1 cellular context compared by ENCODE assay signal in the genomic region with DNA sequence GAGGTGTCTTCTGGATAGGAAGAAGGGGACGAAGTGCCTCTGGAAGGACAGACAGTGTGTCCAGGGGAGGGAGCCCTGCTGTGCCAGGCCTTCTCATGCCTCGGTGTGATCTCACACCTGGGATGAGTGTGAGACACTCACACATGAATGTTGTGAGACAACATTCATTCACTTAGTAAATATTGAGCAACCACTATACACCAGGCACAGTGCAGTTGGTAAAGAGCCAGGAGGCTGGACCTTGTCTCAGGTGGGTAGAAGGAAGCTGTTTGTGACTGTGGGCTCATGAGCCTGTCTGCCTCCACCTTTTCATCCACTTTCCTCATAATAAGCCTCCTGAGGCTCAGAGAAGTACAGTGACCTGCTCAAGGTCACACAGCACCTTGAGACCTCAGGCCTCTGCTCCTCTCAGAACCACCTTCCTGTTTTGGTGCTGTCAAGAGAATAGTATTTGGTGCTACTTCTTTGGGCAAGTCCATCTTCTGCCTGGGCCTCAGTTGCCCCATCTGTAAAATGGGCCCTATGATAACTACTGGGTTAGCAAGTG.
TF ChIP-seq lines count a peak whose summit lies in the region.

No MANE protein-coding gene starts in this region.

TF ChIP-seq in HepG2, 621 proteins besides CTCF, POLR2A, EP300 and RAD21 (continued from another document and continues in another):
- TF ChIP-seq, protein P1, sequence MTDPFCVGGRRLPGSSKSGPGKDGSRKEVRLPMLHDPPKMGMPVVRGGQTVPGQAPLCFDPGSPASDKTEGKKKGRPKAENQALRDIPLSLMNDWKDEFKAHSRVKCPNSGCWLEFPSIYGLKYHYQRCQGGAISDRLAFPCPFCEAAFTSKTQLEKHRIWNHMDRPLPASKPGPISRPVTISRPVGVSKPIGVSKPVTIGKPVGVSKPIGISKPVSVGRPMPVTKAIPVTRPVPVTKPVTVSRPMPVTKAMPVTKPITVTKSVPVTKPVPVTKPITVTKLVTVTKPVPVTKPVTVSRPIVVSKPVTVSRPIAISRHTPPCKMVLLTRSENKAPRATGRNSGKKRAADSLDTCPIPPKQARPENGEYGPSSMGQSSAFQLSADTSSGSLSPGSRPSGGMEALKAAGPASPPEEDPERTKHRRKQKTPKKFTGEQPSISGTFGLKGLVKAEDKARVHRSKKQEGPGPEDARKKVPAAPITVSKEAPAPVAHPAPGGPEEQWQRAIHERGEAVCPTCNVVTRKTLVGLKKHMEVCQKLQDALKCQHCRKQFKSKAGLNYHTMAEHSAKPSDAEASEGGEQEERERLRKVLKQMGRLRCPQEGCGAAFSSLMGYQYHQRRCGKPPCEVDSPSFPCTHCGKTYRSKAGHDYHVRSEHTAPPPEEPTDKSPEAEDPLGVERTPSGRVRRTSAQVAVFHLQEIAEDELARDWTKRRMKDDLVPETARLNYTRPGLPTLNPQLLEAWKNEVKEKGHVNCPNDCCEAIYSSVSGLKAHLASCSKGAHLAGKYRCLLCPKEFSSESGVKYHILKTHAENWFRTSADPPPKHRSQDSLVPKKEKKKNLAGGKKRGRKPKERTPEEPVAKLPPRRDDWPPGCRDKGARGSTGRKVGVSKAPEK (CRISPR knock-in tag; IDR thresholded peaks at IDR 0.05; ENCODE audit: borderline replicate concordance), result no peak
- TF ChIP-seq SPEN (CRISPR knock-in tag; IDR thresholded peaks at IDR 0.05; ENCODE audit: low read depth), result peak; percentile 51; the same call in 1 of the 2 replicates
- no peak for TF ChIP-seq SIN3B (IDR thresholded peaks at IDR 0.05; ENCODE audit: low read length)
- TF ChIP-seq ZNF816 (CRISPR knock-in tag; IDR thresholded peaks at IDR 0.05; ENCODE audit: borderline replicate concordance), result no peak
- no peak for TF ChIP-seq TCF7 (IDR thresholded peaks at IDR 0.05; ENCODE audit: low read depth)
- no peak for TF ChIP-seq ZNF224 (CRISPR knock-in tag; IDR thresholded peaks at IDR 0.05)
- no peak for TF ChIP-seq ATF1 (CRISPR knock-in tag; IDR thresholded peaks at IDR 0.05)
- TF ChIP-seq SMAD3 (CRISPR knock-in tag; IDR thresholded peaks at IDR 0.05), result peak; percentile 59; the same call in 1 of the 2 replicates
- TF ChIP-seq, protein P2, sequence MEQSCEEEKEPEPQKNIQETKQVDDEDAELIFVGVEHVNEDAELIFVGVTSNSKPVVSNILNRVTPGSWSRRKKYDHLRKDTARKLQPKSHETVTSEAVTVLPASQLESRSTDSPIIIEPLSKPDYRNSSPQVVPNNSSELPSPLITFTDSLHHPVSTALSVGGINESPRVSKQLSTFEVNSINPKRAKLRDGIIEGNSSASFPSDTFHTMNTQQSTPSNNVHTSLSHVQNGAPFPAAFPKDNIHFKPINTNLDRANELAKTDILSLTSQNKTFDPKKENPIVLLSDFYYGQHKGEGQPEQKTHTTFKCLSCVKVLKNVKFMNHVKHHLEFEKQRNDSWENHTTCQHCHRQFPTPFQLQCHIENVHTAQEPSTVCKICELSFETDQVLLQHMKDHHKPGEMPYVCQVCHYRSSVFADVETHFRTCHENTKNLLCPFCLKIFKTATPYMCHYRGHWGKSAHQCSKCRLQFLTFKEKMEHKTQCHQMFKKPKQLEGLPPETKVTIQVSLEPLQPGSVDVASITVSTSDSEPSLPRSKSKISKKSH (CRISPR knock-in tag; IDR thresholded peaks at IDR 0.05; ENCODE audit: borderline replicate concordance), result no peak
- no peak for TF ChIP-seq ZNF451 (CRISPR knock-in tag; IDR thresholded peaks at IDR 0.05)
- TF ChIP-seq MED1 (CRISPR knock-in tag; IDR thresholded peaks at IDR 0.05), result peak; percentile 39; the same call in 1 of the 2 replicates
- peak; percentile 69; the same call in 1 of the 2 replicates for TF ChIP-seq SOX5 (CRISPR knock-in tag; IDR thresholded peaks at IDR 0.05; ENCODE audit: borderline replicate concordance)
- TF ChIP-seq PHF20 (CRISPR knock-in tag; IDR thresholded peaks at IDR 0.05), result no peak
- TF ChIP-seq ZBTB42 (CRISPR knock-in tag; IDR thresholded peaks at IDR 0.05), result no peak
- TF ChIP-seq NBN (conservative IDR thresholded peaks at IDR 0.05), result no peak
- no peak for TF ChIP-seq ZMAT3 (CRISPR knock-in tag; conservative IDR thresholded peaks at IDR 0.05)
- TF ChIP-seq SRSF9 (IDR thresholded peaks at IDR 0.05; ENCODE audit: borderline replicate concordance, insufficient read depth, low read depth, low read length, poor library complexity, severe bottlenecking), result no peak
- TF ChIP-seq MIXL1 (CRISPR knock-in tag; IDR thresholded peaks at IDR 0.05), result peak; percentile 44; the same call in 1 of the 2 replicates
- no peak for TF ChIP-seq NFATC3 (CRISPR knock-in tag; IDR thresholded peaks at IDR 0.05)
- no peak for TF ChIP-seq ZNF589 (CRISPR knock-in tag; conservative IDR thresholded peaks at IDR 0.05)
- no peak for TF ChIP-seq ZSCAN30 (CRISPR knock-in tag; IDR thresholded peaks at IDR 0.05)
- TF ChIP-seq HNRNPLL (IDR thresholded peaks at IDR 0.05; ENCODE audit: low read depth, low read length, poor library complexity, severe bottlenecking), result no peak
- no peak; the same call in 1 of the 2 replicates for TF ChIP-seq ZBTB21 (CRISPR knock-in tag; IDR thresholded peaks at IDR 0.05)
- TF ChIP-seq, protein P3, sequence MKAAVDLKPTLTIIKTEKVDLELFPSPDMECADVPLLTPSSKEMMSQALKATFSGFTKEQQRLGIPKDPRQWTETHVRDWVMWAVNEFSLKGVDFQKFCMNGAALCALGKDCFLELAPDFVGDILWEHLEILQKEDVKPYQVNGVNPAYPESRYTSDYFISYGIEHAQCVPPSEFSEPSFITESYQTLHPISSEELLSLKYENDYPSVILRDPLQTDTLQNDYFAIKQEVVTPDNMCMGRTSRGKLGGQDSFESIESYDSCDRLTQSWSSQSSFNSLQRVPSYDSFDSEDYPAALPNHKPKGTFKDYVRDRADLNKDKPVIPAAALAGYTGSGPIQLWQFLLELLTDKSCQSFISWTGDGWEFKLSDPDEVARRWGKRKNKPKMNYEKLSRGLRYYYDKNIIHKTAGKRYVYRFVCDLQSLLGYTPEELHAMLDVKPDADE (CRISPR knock-in tag; IDR thresholded peaks at IDR 0.05), result no peak
- no peak for TF ChIP-seq HOXD1 (CRISPR knock-in tag; IDR thresholded peaks at IDR 0.05)
- TF ChIP-seq REPIN1 (CRISPR knock-in tag; IDR thresholded peaks at IDR 0.05; ENCODE audit: borderline replicate concordance, low read depth), result no peak
- TF ChIP-seq MIER3 (CRISPR knock-in tag; IDR thresholded peaks at IDR 0.05; ENCODE audit: borderline replicate concordance), result peak; percentile 69; the same call in 1 of the 2 replicates
- TF ChIP-seq NCOA2 (CRISPR knock-in tag; IDR thresholded peaks at IDR 0.05), result peak; percentile 45; the same call in 1 of the 2 replicates
- TF ChIP-seq HNRNPK (IDR thresholded peaks at IDR 0.05; ENCODE audit: low read depth, low read length, poor library complexity, severe bottlenecking), result no peak
- no peak for TF ChIP-seq HCFC1 (IDR thresholded peaks at IDR 0.05; ENCODE audit: low read depth, low read length)
- peak; percentile 84; the same call in 1 of the 2 replicates for TF ChIP-seq CHD4 (IDR thresholded peaks at IDR 0.05; ENCODE audit: borderline replicate concordance, low read length)
- no peak for TF ChIP-seq MEIS2 (CRISPR knock-in tag; IDR thresholded peaks at IDR 0.05)
- TF ChIP-seq SIX4 (CRISPR knock-in tag; IDR thresholded peaks at IDR 0.05), result no peak
- TF ChIP-seq SALL2 (CRISPR knock-in tag; IDR thresholded peaks at IDR 0.05), result no peak
- TF ChIP-seq KLF13 (CRISPR knock-in tag; IDR thresholded peaks at IDR 0.05), result no peak
- no peak for TF ChIP-seq HNRNPL (IDR thresholded peaks at IDR 0.05; ENCODE audit: low read depth, low read length)
- no peak for TF ChIP-seq ZHX1 (CRISPR knock-in tag; IDR thresholded peaks at IDR 0.05; ENCODE audit: low read depth)
- TF ChIP-seq ZNF354B (CRISPR knock-in tag; IDR thresholded peaks at IDR 0.05), result no peak
- TF ChIP-seq NFE2L1 (CRISPR knock-in tag; IDR thresholded peaks at IDR 0.05; ENCODE audit: borderline replicate concordance), result no peak
- TF ChIP-seq ZNF678 (CRISPR knock-in tag; IDR thresholded peaks at IDR 0.05), result no peak
- no peak for TF ChIP-seq MLXIP (CRISPR knock-in tag; IDR thresholded peaks at IDR 0.05; ENCODE audit: borderline replicate concordance)
- TF ChIP-seq POGZ (CRISPR knock-in tag; IDR thresholded peaks at IDR 0.05), result 0 out of 2 replicates have a peak, but pooled peaks have one; percentile 22
- TF ChIP-seq ZFP1 (CRISPR knock-in tag; IDR thresholded peaks at IDR 0.05), result no peak
- TF ChIP-seq SCMH1 (CRISPR knock-in tag; IDR thresholded peaks at IDR 0.05; ENCODE audit: borderline replicate concordance), result no peak
- TF ChIP-seq TBX2 (CRISPR knock-in tag; IDR thresholded peaks at IDR 0.05; ENCODE audit: borderline replicate concordance), result peak; percentile 95
- no peak for TF ChIP-seq ZNF446 (CRISPR knock-in tag; IDR thresholded peaks at IDR 0.05)
- peak; percentile 96 for TF ChIP-seq ZNF629 (CRISPR knock-in tag; conservative IDR thresholded peaks at IDR 0.05)
- TF ChIP-seq, protein P4, sequence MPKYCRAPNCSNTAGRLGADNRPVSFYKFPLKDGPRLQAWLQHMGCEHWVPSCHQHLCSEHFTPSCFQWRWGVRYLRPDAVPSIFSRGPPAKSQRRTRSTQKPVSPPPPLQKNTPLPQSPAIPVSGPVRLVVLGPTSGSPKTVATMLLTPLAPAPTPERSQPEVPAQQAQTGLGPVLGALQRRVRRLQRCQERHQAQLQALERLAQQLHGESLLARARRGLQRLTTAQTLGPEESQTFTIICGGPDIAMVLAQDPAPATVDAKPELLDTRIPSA (CRISPR knock-in tag; IDR thresholded peaks at IDR 0.05; ENCODE audit: borderline replicate concordance), result no peak
- no peak for TF ChIP-seq NFIC (IDR thresholded peaks at IDR 0.05; ENCODE audit: low read length)
- TF ChIP-seq ZNF235 (CRISPR knock-in tag; IDR thresholded peaks at IDR 0.05; ENCODE audit: borderline replicate concordance), result no peak
- no peak for TF ChIP-seq DMAP1 (CRISPR knock-in tag; IDR thresholded peaks at IDR 0.05)
- no peak for TF ChIP-seq MAZ (IDR thresholded peaks at IDR 0.05; ENCODE audit: borderline replicate concordance, low read depth, low read length)
- TF ChIP-seq MAZ (CRISPR knock-in tag; IDR thresholded peaks at IDR 0.05; ENCODE audit: low read depth), result no peak
- peak; percentile 54; the same call in 1 of the 2 replicates for TF ChIP-seq MAX (IDR thresholded peaks at IDR 0.05)
